Comparison of ENCODE assay signal across 1 cellular context in genomic region chr17:42639484-42640474, GRCh38.
TF ChIP-seq lines count a peak whose summit lies in the region.

No MANE protein-coding gene starts in this region.

TF ChIP-seq in H1, 55 proteins besides CTCF, POLR2A, EP300 and RAD21:
- TF ChIP-seq SIRT6 (IDR thresholded peaks at IDR 0.05; ENCODE audit: low read length) (no peak), BRCA1 (IDR thresholded peaks at IDR 0.05; ENCODE audit: low read depth, low read length) (no peak), TEAD4 (IDR thresholded peaks at IDR 0.05; ENCODE audit: low read depth, low read length) (no peak), ATF2 (IDR thresholded peaks at IDR 0.05; ENCODE audit: low read length) (no peak), RNF2 (IDR thresholded peaks at IDR 0.05; ENCODE audit: borderline replicate concordance, low read depth, low read length, missing control alignments, poor library complexity, severe bottlenecking) (no peak), NRF1 (IDR thresholded peaks at IDR 0.05; ENCODE audit: low read depth, low read length) (no peak), JUND (IDR thresholded peaks at IDR 0.05; ENCODE audit: low read length) (no peak), SIX5 (IDR thresholded peaks at IDR 0.05; ENCODE audit: low read depth, low read length) (no peak), HDAC6 (IDR thresholded peaks at IDR 0.05; ENCODE audit: low read depth, low read length) (no peak), TBP (IDR thresholded peaks at IDR 0.05; ENCODE audit: low read depth, low read length) (no peak), CTBP2 (IDR thresholded peaks at IDR 0.05; ENCODE audit: borderline replicate concordance, insufficient read depth, insufficient read length, low read length) (no peak), POU5F1 (IDR thresholded peaks at IDR 0.05; ENCODE audit: low read depth, low read length) (no peak), HDAC2 (IDR thresholded peaks at IDR 0.05; ENCODE audit: borderline replicate concordance in 1 of 2, low read depth in 2 of 2, low read length in 2 of 2) (no peak), ZNF274 (IDR thresholded peaks at IDR 0.05; ENCODE audit: borderline replicate concordance, extremely low read depth, low read length) (no peak), RXRA (IDR thresholded peaks at IDR 0.05; ENCODE audit: insufficient read depth, low read depth, low read length) (no peak), CHD7 (IDR thresholded peaks at IDR 0.05; ENCODE audit: insufficient replicate concordance, low read length) (no peak)
